In the genomic region with DNA sequence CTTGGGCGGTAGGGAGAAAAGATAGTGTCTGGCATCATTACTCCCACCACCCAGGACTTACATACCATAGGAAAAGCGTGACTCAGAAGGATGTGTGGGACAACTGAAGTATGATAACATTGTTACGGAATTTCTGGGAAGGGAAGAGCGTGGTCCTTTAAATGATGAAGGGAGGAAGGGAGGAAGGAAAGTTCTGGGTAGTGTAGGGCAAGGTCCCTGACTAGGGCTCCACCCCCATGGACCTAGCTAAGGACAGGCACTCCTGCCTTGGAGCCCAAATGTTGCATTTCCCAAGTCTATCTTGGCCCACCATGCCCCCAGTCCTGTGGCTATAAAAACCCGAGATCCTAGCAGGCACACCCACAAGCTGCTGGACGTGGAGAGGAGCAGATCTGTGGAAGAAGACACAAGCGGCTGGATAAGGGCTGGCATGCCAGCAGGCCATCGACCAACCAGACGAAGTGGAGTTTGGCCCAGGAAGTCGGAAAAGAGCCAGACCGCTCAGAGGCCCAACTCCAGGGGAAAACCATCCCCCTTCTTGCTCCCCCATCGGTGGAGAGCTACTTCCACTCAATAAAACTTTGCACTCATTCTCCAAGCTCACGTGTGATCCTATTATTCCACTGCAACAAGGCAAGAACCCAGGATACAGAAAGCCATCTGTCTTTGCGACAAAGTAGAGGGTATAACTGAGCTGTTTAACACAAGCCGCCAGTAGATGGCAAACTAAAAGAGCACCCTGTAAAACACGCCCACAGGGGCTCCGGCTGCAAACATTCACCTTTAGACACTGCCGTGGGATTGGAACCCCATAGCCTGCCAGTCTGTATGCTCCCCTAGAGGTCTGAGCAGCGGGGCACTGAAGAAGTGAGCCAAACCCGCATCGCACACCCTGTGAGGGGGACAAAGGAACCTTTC, we compare ENCODE assay signal across 11 cellular contexts. TPM values are rescaled to one million over a fixed set of nuclear protein-coding genes. Genes with fewer than 3 reads are reported as not detected.
A peak's percentile ranks its signal among the peaks of the same experiment; 100 is the strongest.
DNase-seq lines count a peak whose midpoint lies in the region; ATAC-seq and TF ChIP-seq lines count a peak whose summit lies in the region.
"Had no signal": no experiment of that assay in that cellular context is flagged by ENCODE, and none has a peak within 500 bp of the region (broad histone marks: within the 10 kb centered on the region; RNA-seq: fewer than 3 reads in every experiment).

No MANE protein-coding gene starts in this region.

- no peaks in the 10 kb centered on the region for H3K9me3 Mint-ChIP-seq in WTC11
- no peaks in the 10 kb centered on the region for H3K9me3 Mint-ChIP-seq in activated CD4-positive, alpha-beta T cell treated with anti-CD3 and anti-CD28 coated beads, Interleukin-2, amount 10 ng/mL, durations not matched to agents 7 days and 5 days

- H3K4me1 ChIP-seq in HUES48 (ENCODE audit: control insufficient read depth, insufficient read depth, low read length) = no peaks in the 10 kb centered on the region; the same call in 1 of the 2 replicates
- H3K4me1 ChIP-seq: left lung had no signal

- H3K4me3 ChIP-seq in HUES48 (ENCODE audit: low read depth, low read length) = no peak overlapping the region
- H3K4me3 ChIP-seq: left lung, PC-9 had no signal

- POLR2A ChIA-PET in WTC11 (lab: Charles Lee) = interaction anchor here (0.7 kb wide), 1 partner anchor 68 kb away, joined by 4 read pairs; the partner anchor contains the start of genes THAP2 and ZFC3H1
- POLR2A ChIA-PET in activated CD4-positive, alpha-beta T cell treated with anti-CD3 and anti-CD28 coated beads, Interleukin-2, amount 10 ng/mL, durations not matched to agents 7 days and 5 days (lab: Charles Lee) = no interaction called here

- no peak overlapping the region for H3K27ac ChIP-seq in HUES48 (ENCODE audit: low read depth, low read length)
- H3K27ac ChIP-seq: left lung, PC-9 had no signal

- H3K36me3 Mint-ChIP-seq in WTC11 = no peaks in the 10 kb centered on the region
- H3K36me3 Mint-ChIP-seq in activated CD4-positive, alpha-beta T cell treated with anti-CD3 and anti-CD28 coated beads, Interleukin-2, amount 10 ng/mL, durations not matched to agents 7 days and 5 days (ENCODE audit: low read depth) = no peaks in the 10 kb centered on the region

- no peak; the same call in 1 of the 2 replicates for TF ChIP-seq CTCF in WTC11 (IDR thresholded peaks at IDR 0.05)

- H3K9me3 ChIP-seq in HUES48 (ENCODE audit: control insufficient read depth, insufficient read depth, low read length) = no peaks in the 10 kb centered on the region
- H3K9me3 ChIP-seq: left lung had no signal

- ATAC-seq in WTC11 (peak; percentile 98), left lobe of liver (peak; percentile 88), HG03439 (IDR thresholded peaks at IDR 0.05; ENCODE audit: unreplicated experiment) (no peak)
- ATAC-seq: activated CD4-positive, alpha-beta T cell treated with anti-CD3 and anti-CD28 coated beads for 36 hours; left lung had no signal

- 0 out of 2 replicates have a peak overlapping the region, but pooled peaks have one; percentile 23 for H3K9ac ChIP-seq in HUES48 (ENCODE audit: low read depth, low read length)

- no peaks in the 10 kb centered on the region; the same call in 1 of the 2 replicates for H3K27me3 Mint-ChIP-seq in WTC11 (ENCODE audit: low read depth)
- peaks cover under 1% of the 10 kb centered on the region for H3K27me3 Mint-ChIP-seq in activated CD4-positive, alpha-beta T cell treated with anti-CD3 and anti-CD28 coated beads, Interleukin-2, amount 10 ng/mL, durations not matched to agents 7 days and 5 days
- H3K27me3 Mint-ChIP-seq: activated CD4-positive, alpha-beta T cell treated with anti-CD3 and anti-CD28 coated beads for 36 hours had no signal

- no peaks in the 10 kb centered on the region for H3K27me3 ChIP-seq in HUES48 (ENCODE audit: control insufficient read depth, insufficient read depth, low read length)
- H3K27me3 ChIP-seq: left lung had no signal

- CTCF ChIA-PET in WTC11 (lab: Charles Lee) = interaction anchor here (0.7 to 1.9 kb wide), 10 partner anchors 8 to 350 kb away, joined by 3 to 25 read pairs (median 4); partner anchors contain the start of genes THAP2, TMEM19 and ZFC3H1
- CTCF ChIA-PET in activated CD4-positive, alpha-beta T cell treated with anti-CD3 and anti-CD28 coated beads, Interleukin-2, amount 10 ng/mL, durations not matched to agents 7 days and 5 days (lab: Charles Lee) = no interaction called here

- no peaks in the 10 kb centered on the region for H3K36me3 ChIP-seq in HUES48 (ENCODE audit: control insufficient read depth, insufficient read depth, low read length)
- H3K36me3 ChIP-seq: left lung had no signal

- peak overlapping the region; percentile 79 for H3K27ac Mint-ChIP-seq in WTC11
- no peak overlapping the region for H3K27ac Mint-ChIP-seq in activated CD4-positive, alpha-beta T cell treated with anti-CD3 and anti-CD28 coated beads, Interleukin-2, amount 10 ng/mL, durations not matched to agents 7 days and 5 days
- H3K27ac Mint-ChIP-seq: activated CD4-positive, alpha-beta T cell treated with anti-CD3 and anti-CD28 coated beads for 36 hours had no signal

- peak overlapping the region; percentile 22; the same call in 1 of the 2 replicates for H3K4me3 Mint-ChIP-seq in WTC11
- H3K4me3 Mint-ChIP-seq in activated CD4-positive, alpha-beta T cell treated with anti-CD3 and anti-CD28 coated beads, Interleukin-2, amount 10 ng/mL, durations not matched to agents 7 days and 5 days = no peak overlapping the region
- H3K4me3 Mint-ChIP-seq: activated CD4-positive, alpha-beta T cell treated with anti-CD3 and anti-CD28 coated beads for 36 hours had no signal

- peaks cover 11% of the 10 kb centered on the region for H3K4me1 Mint-ChIP-seq in WTC11
- no peaks in the 10 kb centered on the region for H3K4me1 Mint-ChIP-seq in activated CD4-positive, alpha-beta T cell treated with anti-CD3 and anti-CD28 coated beads, Interleukin-2, amount 10 ng/mL, durations not matched to agents 7 days and 5 days
- H3K4me1 Mint-ChIP-seq: activated CD4-positive, alpha-beta T cell treated with anti-CD3 and anti-CD28 coated beads for 36 hours had no signal

- DNase-seq in ELF-1 (ENCODE audit: low read depth, low spot score) = peak; percentile 50
- DNase-seq in WTC11 (ENCODE audit: low spot score) = peak; percentile 42
- peak; percentile 56 for DNase-seq in left lobe of liver (ENCODE audit: low spot score)
- no peak for DNase-seq in activated CD4-positive, alpha-beta T cell treated with anti-CD3 and anti-CD28 coated beads, Interleukin-2, amount 10 ng/mL, durations not matched to agents 7 days and 5 days
- DNase-seq in stimulated activated CD8-positive, alpha-beta memory T cell treated with anti-CD3 and anti-CD28 coated beads, Interleukin-4, amount 100 ng/mL, for 48 hours = no peak
- DNase-seq in mesenteric fat pad (ENCODE audit: low spot score) = no peak
- DNase-seq: activated CD4-positive, alpha-beta T cell treated with anti-CD3 and anti-CD28 coated beads for 36 hours; left lung; PC-9 had no signal

TF ChIP-seq in WTC11, 78 proteins besides CTCF, POLR2A, EP300 and RAD21 (continues in another document):
- TF ChIP-seq NR2C2 (CRISPR knock-in tag; IDR thresholded peaks at IDR 0.05) (no peak), RELA (CRISPR knock-in tag; IDR thresholded peaks at IDR 0.05; ENCODE audit: borderline replicate concordance) (no peak), ZNF263 (CRISPR knock-in tag; IDR thresholded peaks at IDR 0.05; ENCODE audit: low read depth) (no peak), ZNF121 (CRISPR knock-in tag; IDR thresholded peaks at IDR 0.05) (no peak), CBFB (CRISPR knock-in tag; IDR thresholded peaks at IDR 0.05; ENCODE audit: low read depth) (no peak), E2F5 (CRISPR knock-in tag; IDR thresholded peaks at IDR 0.05) (no peak), GTF2I (CRISPR knock-in tag; conservative IDR thresholded peaks at IDR 0.05) (no peak), FOXK1 (CRISPR knock-in tag; IDR thresholded peaks at IDR 0.05) (no peak), USF1 (CRISPR knock-in tag; IDR thresholded peaks at IDR 0.05) (no peak), GRHL2 (CRISPR knock-in tag; IDR thresholded peaks at IDR 0.05; ENCODE audit: insufficient replicate concordance, severe bottlenecking) (no peak), NFATC4 (CRISPR knock-in tag; IDR thresholded peaks at IDR 0.05) (no peak), ZNF317 (CRISPR knock-in tag; IDR thresholded peaks at IDR 0.05; ENCODE audit: borderline replicate concordance, low read depth) (no peak), ZBTB21 (CRISPR knock-in tag; IDR thresholded peaks at IDR 0.05; ENCODE audit: borderline replicate concordance) (no peak)
- TF ChIP-seq, protein P1, sequence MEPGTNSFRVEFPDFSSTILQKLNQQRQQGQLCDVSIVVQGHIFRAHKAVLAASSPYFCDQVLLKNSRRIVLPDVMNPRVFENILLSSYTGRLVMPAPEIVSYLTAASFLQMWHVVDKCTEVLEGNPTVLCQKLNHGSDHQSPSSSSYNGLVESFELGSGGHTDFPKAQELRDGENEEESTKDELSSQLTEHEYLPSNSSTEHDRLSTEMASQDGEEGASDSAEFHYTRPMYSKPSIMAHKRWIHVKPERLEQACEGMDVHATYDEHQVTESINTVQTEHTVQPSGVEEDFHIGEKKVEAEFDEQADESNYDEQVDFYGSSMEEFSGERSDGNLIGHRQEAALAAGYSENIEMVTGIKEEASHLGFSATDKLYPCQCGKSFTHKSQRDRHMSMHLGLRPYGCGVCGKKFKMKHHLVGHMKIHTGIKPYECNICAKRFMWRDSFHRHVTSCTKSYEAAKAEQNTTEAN (CRISPR knock-in tag; IDR thresholded peaks at IDR 0.05) = no peak

RNA-seq across cellular contexts. Expression of gene RAB21, which starts 23.0 kb away (rescaled TPM):
- total RNA-seq in WTC11 (2021) = 32.6 to 35.8 TPM (median 33.6 TPM) in 3 replicates
- 29.2 TPM for total RNA-seq in left lobe of liver
- total RNA-seq in activated CD4-positive, alpha-beta T cell treated with anti-CD3 and anti-CD28 coated beads, Interleukin-2, amount 10 ng/mL, durations not matched to agents 7 days and 5 days = 10 to 100 TPM; 65.5 to 81.7 TPM
- total RNA-seq in mesenteric fat pad = 99.5 TPM

RNA-seq across cellular contexts. Expression of gene TMEM19, which starts 45.8 kb away (rescaled TPM):
- 10.7 to 15.6 TPM (median 11.7 TPM) in 3 replicates for total RNA-seq in WTC11 (2021)
- total RNA-seq in left lobe of liver = 21.5 TPM
- total RNA-seq in activated CD4-positive, alpha-beta T cell treated with anti-CD3 and anti-CD28 coated beads, Interleukin-2, amount 10 ng/mL, durations not matched to agents 7 days and 5 days = 10 to 100 TPM; 22.4 to 22.7 TPM
- total RNA-seq in mesenteric fat pad = 24.9 TPM

Comparison
In these comparisons a context has a peak if more than half of its experiments do, and no peak if none do; other contexts are left out.
1. DNase-seq: peak in ELF-1 (single experiment), WTC11 (single experiment) and left lobe of liver (single experiment); none in activated CD4-positive, alpha-beta T cell treated with anti-CD3 and anti-CD28 coated beads, Interleukin-2, amount 10 ng/mL, durations not matched to agents 7 days and 5 days (single experiment), stimulated activated CD8-positive, alpha-beta memory T cell treated with anti-CD3 and anti-CD28 coated beads, Interleukin-4, amount 100 ng/mL, for 48 hours (single experiment) and mesenteric fat pad (single experiment).